8 cellular contexts compared by ENCODE assay signal in genomic region chr20:51412333-51412761, GRCh38.
DNase-seq lines count a peak whose midpoint lies in the region; ATAC-seq and TF ChIP-seq lines count a peak whose summit lies in the region.

No MANE protein-coding gene starts in this region.

- no peaks in the 10 kb centered on the region for H3K9me2 ChIP-seq in PC-9 (ENCODE audit: insufficient read depth)

- H3K9me3 Mint-ChIP-seq in activated naive CD8-positive, alpha-beta T cell treated with anti-CD3 and anti-CD28 coated beads, Interleukin-2, amount 10 ng/mL, durations not matched to agents 7 days and 5 days: no peaks in the 10 kb centered on the region
- no peaks in the 10 kb centered on the region for H3K9me3 Mint-ChIP-seq in stimulated activated memory B cell treated with anti-CD40 and anti-IgM and Interleukin-4, amounts not matched to agents 10 μg/mL and 1 μg/mL and 100 μg/mL, for 72 hours

- H3K27ac Mint-ChIP-seq in activated naive CD8-positive, alpha-beta T cell treated with anti-CD3 and anti-CD28 coated beads, Interleukin-2, amount 10 ng/mL, durations not matched to agents 7 days and 5 days: peak overlapping the region; percentile 68
- peak overlapping the region; percentile 70 for H3K27ac Mint-ChIP-seq in stimulated activated memory B cell treated with anti-CD40 and anti-IgM and Interleukin-4, amounts not matched to agents 10 μg/mL and 1 μg/mL and 100 μg/mL, for 72 hours

- H3K9me3 ChIP-seq in PC-9 (ENCODE audit: insufficient read depth, low read depth): no peaks in the 10 kb centered on the region

- CTCF ChIA-PET in PC-9 (lab: Charles Lee): no interaction called here

- H4K20me1 ChIP-seq in PC-9 (ENCODE audit: insufficient read depth): no peaks in the 10 kb centered on the region

- no peak overlapping the region for H3K4me3 ChIP-seq in PC-9

- no peak overlapping the region for H2AFZ ChIP-seq in PC-9

- intact Hi-C loops in PC-9 (cut with micrococcal nuclease; ENCODE audit: unreplicated experiment): no loop called here

- H3K27me3 ChIP-seq in PC-9 (ENCODE audit: insufficient read depth, low read depth): no peaks in the 10 kb centered on the region

- no peaks in the 10 kb centered on the region for H3K27me3 Mint-ChIP-seq in activated naive CD8-positive, alpha-beta T cell treated with anti-CD3 and anti-CD28 coated beads, Interleukin-2, amount 10 ng/mL, durations not matched to agents 7 days and 5 days
- H3K27me3 Mint-ChIP-seq in stimulated activated memory B cell treated with anti-CD40 and anti-IgM and Interleukin-4, amounts not matched to agents 10 μg/mL and 1 μg/mL and 100 μg/mL, for 72 hours: no peaks in the 10 kb centered on the region

- H3K4me1 Mint-ChIP-seq in activated naive CD8-positive, alpha-beta T cell treated with anti-CD3 and anti-CD28 coated beads, Interleukin-2, amount 10 ng/mL, durations not matched to agents 7 days and 5 days: peaks cover 45% of the 10 kb centered on the region
- peaks cover 62% of the 10 kb centered on the region for H3K4me1 Mint-ChIP-seq in stimulated activated memory B cell treated with anti-CD40 and anti-IgM and Interleukin-4, amounts not matched to agents 10 μg/mL and 1 μg/mL and 100 μg/mL, for 72 hours

- peak; percentile 45 for DNase-seq in HT1080 (ENCODE audit: low read depth)
- DNase-seq in activated naive CD8-positive, alpha-beta T cell treated with anti-CD3 and anti-CD28 coated beads, Interleukin-2, amount 10 ng/mL, durations not matched to agents 7 days and 5 days: no peak
- DNase-seq in iPS-NIHi7 (ENCODE audit: extremely low spot score): peak; percentile 39
- DNase-seq in PC-9: no peak

- no peak overlapping the region for H3K4me2 ChIP-seq in PC-9

- TF ChIP-seq CTCF in PC-9 (conservative IDR thresholded peaks at IDR 0.05): no peak

- no peaks in the 10 kb centered on the region for H3K36me3 ChIP-seq in PC-9 (ENCODE audit: low read depth)

- POLR2A ChIA-PET in activated naive CD8-positive, alpha-beta T cell treated with anti-CD3 and anti-CD28 coated beads, Interleukin-2, amount 10 ng/mL, durations not matched to agents 7 days and 5 days (lab: Charles Lee): no interaction called here
- POLR2A ChIA-PET in PC-9 (lab: Charles Lee; ENCODE audit: unreplicated experiment): no interaction called here

- no TSS peak for BruUV-seq in PC-9 (replicated peaks; lab: Mats Ljungman, UMichigan)

- peaks cover 4% of the 10 kb centered on the region; the same call in 1 of the 2 replicates for H3F3A ChIP-seq in PC-9 (ENCODE audit: insufficient read depth, low read depth)

- peak overlapping the region; percentile 16 for H3K4me3 Mint-ChIP-seq in activated naive CD8-positive, alpha-beta T cell treated with anti-CD3 and anti-CD28 coated beads, Interleukin-2, amount 10 ng/mL, durations not matched to agents 7 days and 5 days
- H3K4me3 Mint-ChIP-seq in stimulated activated memory B cell treated with anti-CD40 and anti-IgM and Interleukin-4, amounts not matched to agents 10 μg/mL and 1 μg/mL and 100 μg/mL, for 72 hours: no peak overlapping the region

- ATAC-seq in activated naive CD8-positive, alpha-beta T cell treated with anti-CD3 and anti-CD28 coated beads, Interleukin-2, amount 10 ng/mL, durations not matched to agents 7 days and 5 days (ENCODE audit: low read depth): no peak
- no peak for ATAC-seq in stimulated activated memory B cell treated with anti-CD40 and anti-IgM and Interleukin-4, amounts not matched to agents 10 μg/mL and 1 μg/mL and 100 μg/mL, for 72 hours
- no peak for ATAC-seq in HG03469 (IDR thresholded peaks at IDR 0.05; ENCODE audit: unreplicated experiment)
- ATAC-seq in GM21526 (IDR thresholded peaks at IDR 0.05; ENCODE audit: low FRiP score, unreplicated experiment): no peak
- no peak for ATAC-seq in GM21390 (IDR thresholded peaks at IDR 0.05; ENCODE audit: unreplicated experiment)

- H3K36me3 Mint-ChIP-seq in activated naive CD8-positive, alpha-beta T cell treated with anti-CD3 and anti-CD28 coated beads, Interleukin-2, amount 10 ng/mL, durations not matched to agents 7 days and 5 days: peaks cover 50% of the 10 kb centered on the region
- peaks cover 57% of the 10 kb centered on the region for H3K36me3 Mint-ChIP-seq in stimulated activated memory B cell treated with anti-CD40 and anti-IgM and Interleukin-4, amounts not matched to agents 10 μg/mL and 1 μg/mL and 100 μg/mL, for 72 hours

- no peaks in the 10 kb centered on the region for H3K4me1 ChIP-seq in PC-9 (replicated peaks; ENCODE audit: insufficient read depth)

- H3K27ac ChIP-seq in PC-9: no peak overlapping the region

- H3K79me2 ChIP-seq in PC-9 (ENCODE audit: low read depth): no peaks in the 10 kb centered on the region

Comparison
In these comparisons a context has a peak if more than half of its experiments do, and no peak if none do; other contexts are left out.
1. DNase-seq: peak in HT1080 (single experiment) and iPS-NIHi7 (single experiment); none in activated naive CD8-positive, alpha-beta T cell treated with anti-CD3 and anti-CD28 coated beads, Interleukin-2, amount 10 ng/mL, durations not matched to agents 7 days and 5 days (single experiment) and PC-9 (0 of 2).